Comparison of ENCODE assay signal across 33 cellular contexts in the genomic region with DNA sequence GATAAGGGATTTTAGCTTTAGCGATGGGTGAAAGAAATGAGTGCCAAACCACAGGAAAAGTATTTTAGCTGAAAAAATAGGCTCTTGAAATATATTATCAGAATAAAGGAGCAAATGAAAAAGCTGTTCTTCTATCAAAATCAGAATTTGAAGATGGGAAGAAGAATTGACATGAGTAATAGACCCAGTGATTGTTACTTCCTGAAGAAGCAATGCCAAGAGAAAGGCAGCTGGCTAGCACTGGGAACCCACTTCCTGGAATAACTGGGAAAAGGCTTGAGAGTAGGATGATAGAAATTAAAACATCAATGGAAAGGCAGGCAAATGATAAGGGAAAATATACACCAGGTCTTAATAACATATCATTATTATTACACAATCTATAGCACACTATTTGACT. TPM values are rescaled to one million over a fixed set of nuclear protein-coding genes. Genes with fewer than 3 reads are reported as not detected.
DNase-seq lines count a peak whose midpoint lies in the region; ATAC-seq, FAIRE-seq and TF ChIP-seq lines count a peak whose summit lies in the region.
"Had no signal": no experiment of that assay in that cellular context is flagged by ENCODE, and none has a peak within 500 bp of the region (broad histone marks: within the 10 kb centered on the region; RNA-seq: fewer than 3 reads in every experiment).

No MANE protein-coding gene starts in this region.

- H3K36me3 Mint-ChIP-seq in astrocyte (ENCODE audit: low read depth, unreplicated experiment): no peaks in the 10 kb centered on the region
- H3K36me3 Mint-ChIP-seq: activated CD4-positive, alpha-beta memory T cell treated with anti-CD3 and anti-CD28 coated beads for 36 hours; activated naive CD4-positive, alpha-beta T cell treated with anti-CD3 and anti-CD28 coated beads, Interleukin-2, amount 50 U/mL, for 24 hours had no signal

- H3K27ac ChIP-seq in ACC112 (ENCODE audit: low read depth, low read length) (no peak overlapping the region), astrocyte (ENCODE audit: low read depth, low read length) (no peak overlapping the region), colonic mucosa (no peak overlapping the region)
- H3K27ac ChIP-seq: cardiac muscle cell, pancreas, Peyer's patch, SJSA1, transverse colon had no signal

- H3K9me3 ChIP-seq in astrocyte (ENCODE audit: insufficient read depth, low read depth, low read length) (no peaks in the 10 kb centered on the region), colonic mucosa (no peaks in the 10 kb centered on the region)
- H3K9me3 ChIP-seq: pancreas, Peyer's patch, SJSA1, transverse colon had no signal

- no peak for TF ChIP-seq CTCF in astrocyte (IDR thresholded peaks at IDR 0.05; ENCODE audit: insufficient read depth, low read depth, low read length)
- TF ChIP-seq CTCF in fibroblast of the aortic adventitia (IDR thresholded peaks at IDR 0.05; ENCODE audit: insufficient read depth, low read length): no peak
- TF ChIP-seq CTCF in colonic mucosa (IDR thresholded peaks at IDR 0.05): no peak

- ATAC-seq in GM18505 (IDR thresholded peaks at IDR 0.05; ENCODE audit: unreplicated experiment): no peak
- ATAC-seq: activated T-helper 17 cell treated with anti-CD3 and anti-CD28 coated beads, Interleukin-2, amount 50 U/mL, for 72 hours; pancreas had no signal

- H3K4me3 Mint-ChIP-seq in astrocyte (ENCODE audit: unreplicated experiment): no peak overlapping the region
- H3K4me3 Mint-ChIP-seq: activated CD4-positive, alpha-beta memory T cell treated with anti-CD3 and anti-CD28 coated beads for 36 hours; activated naive CD4-positive, alpha-beta T cell treated with anti-CD3 and anti-CD28 coated beads, Interleukin-2, amount 50 U/mL, for 24 hours; activated T-helper 17 cell treated with anti-CD3 and anti-CD28 coated beads, Interleukin-2, amount 50 U/mL, for 72 hours; dendritic cell treated with granulocyte-macrophage colony-stimulating factor and Interleukin-4, amounts not matched to agents 40 ng/mL and 50 ng/mL, for 4 days; nephron progenitor cell had no signal

- no peaks in the 10 kb centered on the region for H4K20me1 ChIP-seq in astrocyte (ENCODE audit: insufficient read depth, low read length)

- H3K27me3 ChIP-seq in ACC112 (ENCODE audit: insufficient read depth, low read length) (no peaks in the 10 kb centered on the region), astrocyte (ENCODE audit: insufficient read depth, low read length) (no peaks in the 10 kb centered on the region), colonic mucosa (no peaks in the 10 kb centered on the region)
- H3K27me3 ChIP-seq: cardiac muscle cell, pancreas, Peyer's patch, SJSA1, transverse colon had no signal

- no peak for TF ChIP-seq POLR2A in GM18505 (IDR thresholded peaks at IDR 0.05; ENCODE audit: borderline replicate concordance, extremely low read depth, insufficient read depth, insufficient read length)

- H3K27ac Mint-ChIP-seq in astrocyte (ENCODE audit: unreplicated experiment): no peak overlapping the region
- H3K27ac Mint-ChIP-seq: activated CD4-positive, alpha-beta memory T cell treated with anti-CD3 and anti-CD28 coated beads for 36 hours; activated naive CD4-positive, alpha-beta T cell treated with anti-CD3 and anti-CD28 coated beads, Interleukin-2, amount 50 U/mL, for 24 hours; activated T-helper 17 cell treated with anti-CD3 and anti-CD28 coated beads, Interleukin-2, amount 50 U/mL, for 72 hours; dendritic cell treated with granulocyte-macrophage colony-stimulating factor and Interleukin-4, amounts not matched to agents 40 ng/mL and 50 ng/mL, for 4 days; nephron progenitor cell had no signal

- H3K4me3 ChIP-seq in ACC112 (ENCODE audit: low read depth, low read length): no peak overlapping the region
- H3K4me3 ChIP-seq in astrocyte (ENCODE audit: insufficient read depth, low read depth, low read length): no peak overlapping the region
- no peak overlapping the region for H3K4me3 ChIP-seq in fibroblast of the aortic adventitia (ENCODE audit: low read depth, low read length)
- H3K4me3 ChIP-seq in colonic mucosa: no peak overlapping the region
- H3K4me3 ChIP-seq: cardiac muscle cell, lung, pancreas, Peyer's patch, SJSA1, transverse colon had no signal

- peak; percentile 24 for DNase-seq in HS-5 (ENCODE audit: low read depth)
- peak; percentile 33 for DNase-seq in astrocyte (ENCODE audit: low read depth)
- DNase-seq in fibroblast of the aortic adventitia (ENCODE audit: low read depth): peak; percentile 47
- no peak for DNase-seq in DMS79 (lab: John Stamatoyannopoulos, UW)
- no peak for DNase-seq in colonic mucosa
- no peak for DNase-seq in DMS 273 treated with DMSO at 0.1 percent for 48 hours (lab: John Stamatoyannopoulos, UW)
- DNase-seq: activated CD4-positive, alpha-beta memory T cell treated with anti-CD3 and anti-CD28 coated beads for 36 hours; activated CD4-positive, CD25-positive, alpha-beta regulatory T cell; activated CD8-positive, alpha-beta memory T cell treated with anti-CD3 and anti-CD28 coated beads, Interleukin-2, amount 50 U/mL, for 48 hours; AML-193; amygdala; head of caudate nucleus; Kasumi-1; NCI-H1048; NCI-H1694 treated with DMSO at 0.1 percent for 48 hours; NCI-H2171 treated with DMSO at 0.1 percent for 48 hours; NCI-H524 treated with DMSO at 0.1 percent for 48 hours; nephron progenitor cell; NK-92 treated with Interleukin-12 subunit alpha and Interleukin-12 subunit beta, amount 100 ng/mL, for 24 hours; pancreas; Peyer's patch; stimulated activated CD4-positive, alpha-beta T cell treated with anti-CD3 and anti-CD28 coated beads, Interleukin-2, amount 100 ng/mL, for 24 hours; transverse colon had no signal

- no peak overlapping the region for H3K4me2 ChIP-seq in astrocyte (ENCODE audit: low read length)

- H3K9me3 Mint-ChIP-seq in astrocyte (ENCODE audit: unreplicated experiment): no peaks in the 10 kb centered on the region
- H3K9me3 Mint-ChIP-seq: activated CD4-positive, alpha-beta memory T cell treated with anti-CD3 and anti-CD28 coated beads for 36 hours; activated naive CD4-positive, alpha-beta T cell treated with anti-CD3 and anti-CD28 coated beads, Interleukin-2, amount 50 U/mL, for 24 hours; activated T-helper 17 cell treated with anti-CD3 and anti-CD28 coated beads, Interleukin-2, amount 50 U/mL, for 72 hours; dendritic cell treated with granulocyte-macrophage colony-stimulating factor and Interleukin-4, amounts not matched to agents 40 ng/mL and 50 ng/mL, for 4 days; nephron progenitor cell had no signal

- H3K4me1 ChIP-seq in ACC112 (ENCODE audit: control insufficient read depth, insufficient read depth, low read length, unreplicated experiment) (peaks cover 9% of the 10 kb centered on the region), astrocyte (ENCODE audit: insufficient read depth, low read length) (no peaks in the 10 kb centered on the region), colonic mucosa (no peaks in the 10 kb centered on the region)
- H3K4me1 ChIP-seq: pancreas, Peyer's patch, SJSA1, transverse colon had no signal

- peaks cover 5% of the 10 kb centered on the region for H3K4me1 Mint-ChIP-seq in astrocyte (ENCODE audit: low read depth, unreplicated experiment)
- H3K4me1 Mint-ChIP-seq: activated naive CD4-positive, alpha-beta T cell treated with anti-CD3 and anti-CD28 coated beads, Interleukin-2, amount 50 U/mL, for 24 hours; activated T-helper 17 cell treated with anti-CD3 and anti-CD28 coated beads, Interleukin-2, amount 50 U/mL, for 72 hours; nephron progenitor cell had no signal

- intact Hi-C loops in colonic mucosa (cut with DNase I): no loop called here

- H3K27me3 Mint-ChIP-seq in astrocyte (ENCODE audit: low read depth, unreplicated experiment): no peaks in the 10 kb centered on the region

- FAIRE-seq in astrocyte (lab: Jason Lieb, UNC): no peak
- FAIRE-seq: endometrium, GM18507, pancreas had no signal

- H2AFZ ChIP-seq in ACC112 (ENCODE audit: low read length, unreplicated experiment) (peak overlapping the region; percentile 18), astrocyte (ENCODE audit: low read depth, low read length) (no peak overlapping the region)

- no peaks in the 10 kb centered on the region for H3K36me3 ChIP-seq in ACC112 (ENCODE audit: insufficient read depth, low read length)
- H3K36me3 ChIP-seq in astrocyte (ENCODE audit: insufficient read depth, low read length): no peaks in the 10 kb centered on the region
- H3K36me3 ChIP-seq in colonic mucosa: no peaks in the 10 kb centered on the region
- H3K36me3 ChIP-seq: cardiac muscle cell, pancreas, Peyer's patch, SJSA1, transverse colon had no signal

- no peak overlapping the region for H3K9ac ChIP-seq in astrocyte (ENCODE audit: low read length)
- H3K9ac ChIP-seq in colonic mucosa (ENCODE audit: low read depth in 2 of 2, low read length in 2 of 2): no peak overlapping the region

- H3K79me2 ChIP-seq in ACC112 (ENCODE audit: control insufficient read depth, insufficient read depth, low read length, unreplicated experiment): no peaks in the 10 kb centered on the region
- no peaks in the 10 kb centered on the region for H3K79me2 ChIP-seq in astrocyte (ENCODE audit: insufficient read depth, low read length)

RNA-seq across cellular contexts. Expression of a gene that starts 29.9 kb away (rescaled TPM):
- 25.6 and 26.1 TPM in 2 replicates for total RNA-seq in astrocyte
- 15.4 and 40.6 TPM in 2 replicates for total RNA-seq in fibroblast of the aortic adventitia (ENCODE audit: low replicate concordance)
- total RNA-seq in colonic mucosa: 10 to 100 TPM; 14.3 to 23.0 TPM

Comparison
In these comparisons a context has a peak if more than half of its experiments do, and no peak if none do; other contexts are left out.
1. DNase-seq: peak in HS-5 (single experiment), astrocyte (single experiment) and fibroblast of the aortic adventitia (single experiment); none in DMS79 (single experiment), colonic mucosa (single experiment) and DMS 273 treated with DMSO at 0.1 percent for 48 hours (single experiment).